1 cellular context compared by ENCODE assay signal in the genomic region with DNA sequence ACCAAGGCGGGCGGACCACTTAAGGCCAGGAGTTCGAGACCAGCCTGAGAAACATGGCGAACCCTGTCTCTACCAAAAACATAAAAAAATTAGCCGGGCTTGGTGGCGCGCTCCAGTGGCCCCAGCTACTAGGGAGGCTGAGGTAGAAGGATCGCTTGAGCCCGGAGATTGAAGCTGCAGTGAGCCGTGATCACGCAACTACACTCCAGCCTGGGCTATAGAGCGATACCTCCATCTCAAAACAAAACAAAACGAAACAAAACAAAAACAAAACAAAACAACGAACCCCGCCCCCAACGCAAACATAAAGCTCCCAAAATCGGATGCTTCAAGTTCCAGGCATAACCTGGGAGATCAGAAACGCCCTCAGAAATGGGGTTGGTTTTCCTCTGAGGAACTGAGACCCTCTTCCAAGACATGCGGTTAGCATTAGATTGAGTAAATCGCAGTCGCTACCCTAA.
TF ChIP-seq lines count a peak whose summit lies in the region.

No MANE protein-coding gene starts in this region.

TF ChIP-seq in H1, 55 proteins besides CTCF, POLR2A, EP300 and RAD21:
- TF ChIP-seq KDM1A (IDR thresholded peaks at IDR 0.05; ENCODE audit: borderline replicate concordance, low read length) (0 out of 2 replicates have a peak, but pooled peaks have one; percentile 26), PHF8 (conservative IDR thresholded peaks at IDR 0.05; ENCODE audit: low read depth, low read length) (0 out of 2 replicates have a peak, but pooled peaks have one; percentile 10), CREB1 (IDR thresholded peaks at IDR 0.05) (no peak)
